In genomic region chr22:43515902-43516301, GRCh38 we compare ENCODE assay signal across 25 cellular contexts.
DNase-seq lines count a peak whose midpoint lies in the region; ATAC-seq, FAIRE-seq and TF ChIP-seq lines count a peak whose summit lies in the region.
"Had no signal": no experiment of that assay in that cellular context is flagged by ENCODE, and none has a peak within 500 bp of the region (broad histone marks: within the 10 kb centered on the region; RNA-seq: fewer than 3 reads in every experiment).

No MANE protein-coding gene starts in this region.

- H3K9me3 ChIP-seq in A673 (ENCODE audit: low read depth, low read length, poor library complexity, severe bottlenecking): no peaks in the 10 kb centered on the region
- H3K9me3 ChIP-seq: colonic mucosa, HAP-1, ovary, testis had no signal

- no TSS peak for BruUV-seq in A673 (replicated peaks; lab: Mats Ljungman, UMichigan)

- ATAC-seq in GM21825 (IDR thresholded peaks at IDR 0.05; ENCODE audit: unreplicated experiment): no peak
- no peak for ATAC-seq in GM21619 (IDR thresholded peaks at IDR 0.05; ENCODE audit: unreplicated experiment)
- ATAC-seq in GM19463 (IDR thresholded peaks at IDR 0.05; ENCODE audit: unreplicated experiment): no peak
- ATAC-seq: naive thymus-derived CD8-positive, alpha-beta T cell; T-helper 17 cell had no signal

- no peaks in the 10 kb centered on the region for H3K27me3 ChIP-seq in A673 (replicated peaks; ENCODE audit: insufficient read depth, low read depth, low read length, poor library complexity)
- H3K27me3 ChIP-seq: brain microvascular endothelial cell, colonic mucosa, ovary, testis had no signal

- intact Hi-C loops in A673 (cut with micrococcal nuclease; ENCODE audit: unreplicated experiment): no loop called here

- no peak overlapping the region for H3K4me3 ChIP-seq in A673 (ENCODE audit: low read depth, low read length, poor library complexity, severe bottlenecking)
- H3K4me3 ChIP-seq in GM12864 (ENCODE audit: low read depth, low read length): no peak overlapping the region
- H3K4me3 ChIP-seq: colonic mucosa, HAP-1, ovary, SK-N-MC, testis had no signal

- DNase-seq in A673 (ENCODE audit: low spot score): no peak
- no peak for DNase-seq in GM12864 (ENCODE audit: low read depth)
- peak; percentile 21 for DNase-seq in NAMALWA (ENCODE audit: low spot score)
- DNase-seq in ecto neural progenitor cell (ENCODE audit: low spot score): peak; percentile 49
- no peak for DNase-seq in GM12891 (ENCODE audit: insufficient read length, low spot score)
- DNase-seq: activated gamma-delta T cell; brain microvascular endothelial cell; colonic mucosa; GF-D8; NCI-H1694; NK-92 treated with Interleukin-12 subunit alpha and Interleukin-12 subunit beta, amount 100 ng/mL, for 24 hours; ovary; stimulated activated CD4-positive, alpha-beta T cell treated with anti-CD3 and anti-CD28 coated beads, Interleukin-2, amount 100 ng/mL, for 48 hours; stimulated activated naive CD4-positive, alpha-beta T cell; T-helper 17 cell; testis had no signal

- POLR2A ChIA-PET in A673 (lab: Charles Lee; ENCODE audit: low non-redundant PET): no interaction called here

- no peak for TF ChIP-seq POLR2A in GM12891 (IDR thresholded peaks at IDR 0.05; ENCODE audit: low read depth, low read length)

- no peak overlapping the region for H3K27ac ChIP-seq in A673 (ENCODE audit: low read depth, low read length, poor library complexity, severe bottlenecking)
- H3K27ac ChIP-seq: brain microvascular endothelial cell, C4-2B, colonic mucosa, ovary, RWPE1, SK-N-MC, testis had no signal

- TF ChIP-seq CTCF in A673 (conservative IDR thresholded peaks at IDR 0.05; ENCODE audit: low read depth, low read length) (0 out of 2 replicates have a peak, but pooled peaks have one; percentile 15), GM12864 (IDR thresholded peaks at IDR 0.05; ENCODE audit: low read depth, low read length, missing control alignments) (peak; percentile 30)

- CTCF ChIA-PET in A673 (lab: Charles Lee): interaction anchor here (0.6 kb wide), 1 partner anchor 17 kb away, joined by 5 read pairs; no protein-coding TSS in a partner anchor

- FAIRE-seq in GM12891 (lab: Jason Lieb, UNC): no peak
- FAIRE-seq: GM12892 had no signal

- no peaks in the 10 kb centered on the region for H3K36me3 ChIP-seq in A673 (ENCODE audit: insufficient read depth, low read length, poor library complexity, severe bottlenecking)
- H3K36me3 ChIP-seq: brain microvascular endothelial cell, colonic mucosa, HAP-1, ovary had no signal

- no peaks in the 10 kb centered on the region for H3K4me1 ChIP-seq in A673 (ENCODE audit: insufficient read depth, low read length, poor library complexity, severe bottlenecking)
- H3K4me1 ChIP-seq: colonic mucosa, HAP-1, testis had no signal

TF ChIP-seq in GM12891, 5 proteins besides CTCF, POLR2A, EP300 and RAD21:
- TF ChIP-seq SPI1 (IDR thresholded peaks at IDR 0.05; ENCODE audit: low read depth, low read length) (no peak), TAF1 (IDR thresholded peaks at IDR 0.05; ENCODE audit: low read depth, low read length) (no peak), PAX5 (IDR thresholded peaks at IDR 0.05; ENCODE audit: insufficient read depth, low read length, severe bottlenecking) (no peak), POLR2AphosphoS5 (IDR thresholded peaks at IDR 0.05; ENCODE audit: low read depth, low read length) (no peak)

Comparison
In these comparisons a context has a peak if more than half of its experiments do, and no peak if none do; other contexts are left out.
1. DNase-seq: peak in NAMALWA (single experiment) and ecto neural progenitor cell (single experiment); none in A673 (single experiment), GM12864 (single experiment) and GM12891 (single experiment).